Comparison of ENCODE assay signal across 23 cellular contexts in genomic region chr18:63570721-63571120, GRCh38. TPM values are rescaled to one million over a fixed set of nuclear protein-coding genes. Genes with fewer than 3 reads are reported as not detected.
"Had no signal": no experiment of that assay in that cellular context is flagged by ENCODE, and none has a peak within 500 bp of the region (broad histone marks: within the 10 kb centered on the region; RNA-seq: fewer than 3 reads in every experiment).

No MANE protein-coding gene starts in this region.

- H3K36me3 ChIP-seq: colonic mucosa, esophagus squamous epithelium, heart left ventricle, neutrophil, right lobe of liver, thoracic aorta, transverse colon had no signal

- H3K4me3 ChIP-seq: colonic mucosa, esophagus squamous epithelium, heart left ventricle, psoas muscle, right lobe of liver, skin epidermis, thoracic aorta, transverse colon had no signal

- H3K27ac ChIP-seq: colonic mucosa, epithelial cell of prostate, heart left ventricle, neutrophil, psoas muscle, right lobe of liver, thoracic aorta, transverse colon had no signal

- H3K27me3 ChIP-seq: colonic mucosa, esophagus squamous epithelium, heart left ventricle, neutrophil, right lobe of liver, transverse colon had no signal

- DNase-seq: caudate nucleus; colonic mucosa; dermis blood vessel endothelial cell; esophagus squamous epithelium; heart left ventricle; hippocampal formation; kidney glomerular epithelial cell; naive B cell; nephron progenitor cell; psoas muscle; retina; right lobe of liver; stimulated activated CD4-positive, alpha-beta T cell treated with anti-CD3 and anti-CD28 coated beads, Interleukin-2, amount 100 ng/mL, for 24 hours; stimulated activated CD4-positive, alpha-beta T cell treated with anti-CD3 and anti-CD28 coated beads, Interleukin-4, amount 100 ng/mL, for 4 hours; stimulated activated naive B cell treated with anti-CD40 and anti-IgM and Interleukin-4, amounts not matched to agents 10 μg/mL and 1 μg/mL and 100 μg/mL, for 72 hours; stimulated activated naive CD8-positive, alpha-beta T cell treated with anti-CD3 and anti-CD28 coated beads, Interleukin-15, amount 100 ng/mL, for 72 hours; transverse colon had no signal

- H3K9me3 ChIP-seq: colonic mucosa, esophagus squamous epithelium, heart left ventricle, neutrophil, psoas muscle, right lobe of liver, thoracic aorta, transverse colon had no signal

- H3K4me1 ChIP-seq: colonic mucosa, heart left ventricle, psoas muscle, right lobe of liver, transverse colon had no signal

- ATAC-seq: heart left ventricle; left lobe of liver; psoas muscle; right lobe of liver; stimulated activated naive B cell treated with anti-CD40 and anti-IgM and Interleukin-4, amounts not matched to agents 10 μg/mL and 1 μg/mL and 100 μg/mL, for 72 hours; stimulated activated naive CD8-positive, alpha-beta T cell treated with anti-CD3 and anti-CD28 coated beads, Interleukin-15, amount 100 ng/mL, for 72 hours had no signal

RNA-seq across cellular contexts. Expression of gene SERPINB13, which starts 16.4 kb away (rescaled TPM):
- polyA plus RNA-seq: heart left ventricle, psoas muscle, urinary bladder had no signal

RNA-seq across cellular contexts. Expression of gene SERPINB12, which starts 28.6 kb away (rescaled TPM):
- polyA plus RNA-seq: heart left ventricle, psoas muscle, urinary bladder had no signal
